In the genomic region with DNA sequence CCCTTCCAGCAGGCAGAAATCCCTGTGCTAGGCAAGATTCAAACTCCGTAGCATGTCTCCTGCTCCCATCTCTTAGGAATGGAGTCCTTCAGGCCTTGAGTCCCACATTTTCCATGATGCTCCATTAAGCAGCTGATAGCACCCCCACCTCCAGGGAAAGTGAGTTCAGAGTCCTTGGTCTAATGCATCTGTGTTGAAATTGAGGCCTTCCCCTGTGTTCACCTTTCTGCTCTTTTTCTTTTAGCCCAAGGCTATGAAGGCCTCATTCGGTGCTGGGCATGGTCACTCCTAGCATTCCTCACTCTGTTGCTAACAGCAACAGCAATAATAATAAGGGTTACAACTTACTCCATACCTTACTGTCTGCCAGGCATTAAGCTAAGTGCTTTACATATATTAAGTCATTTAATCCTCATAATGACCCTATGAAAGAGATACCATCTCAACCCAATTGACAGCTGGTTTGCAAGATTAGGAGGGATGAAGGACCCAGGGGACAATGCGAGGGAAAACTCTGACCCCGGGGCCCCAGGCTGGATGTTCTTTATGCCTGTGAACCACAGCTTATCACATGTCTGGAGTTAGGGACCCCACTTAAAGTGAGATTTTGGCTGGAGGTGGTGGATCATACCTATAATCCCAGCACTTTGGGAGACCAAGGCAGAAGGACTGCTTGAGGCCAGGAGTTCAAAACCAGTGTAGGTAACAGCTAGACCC, we compare ENCODE assay signal across 1 cellular context.
A peak's percentile ranks its signal among the peaks of the same experiment; 100 is the strongest.
TF ChIP-seq lines count a peak whose summit lies in the region.

No MANE protein-coding gene starts in this region.

TF ChIP-seq in HEK293, 187 proteins besides CTCF, POLR2A, EP300 and RAD21:
- TF ChIP-seq, protein P1, sequence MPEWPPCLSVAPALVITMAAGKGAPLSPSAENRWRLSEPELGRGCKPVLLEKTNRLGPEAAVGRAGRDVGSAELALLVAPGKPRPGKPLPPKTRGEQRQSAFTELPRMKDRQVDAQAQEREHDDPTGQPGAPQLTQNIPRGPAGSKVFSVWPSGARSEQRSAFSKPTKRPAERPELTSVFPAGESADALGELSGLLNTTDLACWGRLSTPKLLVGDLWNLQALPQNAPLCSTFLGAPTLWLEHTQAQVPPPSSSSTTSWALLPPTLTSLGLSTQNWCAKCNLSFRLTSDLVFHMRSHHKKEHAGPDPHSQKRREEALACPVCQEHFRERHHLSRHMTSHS (tag by site-specific recombination; IDR thresholded peaks at IDR 0.05): no peak
- TF ChIP-seq ZNF664 (tag by site-specific recombination; IDR thresholded peaks at IDR 0.05): peak; percentile 76; the same call in 1 of the 2 replicates
